In the genomic region with DNA sequence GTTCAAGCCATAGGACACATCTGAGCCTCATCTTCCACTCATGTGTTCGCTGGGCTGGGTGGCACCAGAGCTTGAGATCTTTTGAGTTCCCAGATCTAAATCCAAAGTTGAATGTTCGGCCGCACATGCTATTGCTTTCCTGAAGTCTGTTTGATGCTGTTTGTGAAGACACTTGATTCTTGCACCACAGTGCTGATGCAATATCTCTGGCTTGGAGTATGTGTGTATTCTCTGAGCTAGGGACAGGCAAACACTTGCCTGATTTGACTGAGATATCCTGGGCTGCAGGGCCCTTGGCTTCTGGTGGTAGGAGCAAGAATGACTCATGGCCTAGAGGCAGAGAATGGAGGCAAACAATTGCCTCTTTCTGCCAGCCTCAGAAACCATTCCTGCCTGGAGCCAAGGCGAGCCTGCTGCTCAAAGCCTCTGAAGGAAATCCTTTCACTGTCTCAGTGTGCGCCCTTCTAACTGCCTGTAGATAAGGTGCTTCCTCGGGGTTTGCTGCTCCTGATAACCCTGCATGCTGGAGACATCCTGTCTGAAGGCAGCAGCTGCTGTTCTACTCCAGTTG, we compare ENCODE assay signal across 8 cellular contexts.
DNase-seq lines count a peak whose midpoint lies in the region; ATAC-seq and TF ChIP-seq lines count a peak whose summit lies in the region.

No MANE protein-coding gene starts in this region.

- H3K9me3 Mint-ChIP-seq in activated CD8-positive, alpha-beta T cell treated with anti-CD3 and anti-CD28 coated beads for 36 hours = no peaks in the 10 kb centered on the region

- TF ChIP-seq CTCF in RWPE2 (IDR thresholded peaks at IDR 0.05; ENCODE audit: poor library complexity, severe bottlenecking) (no peak), foreskin keratinocyte (conservative IDR thresholded peaks at IDR 0.05) (no peak)
- TF ChIP-seq CTCF in activated CD8-positive, alpha-beta T cell treated with anti-CD3 and anti-CD28 coated beads for 36 hours (IDR thresholded peaks at IDR 0.05) = no peak

- H3K36me3 Mint-ChIP-seq in activated CD8-positive, alpha-beta T cell treated with anti-CD3 and anti-CD28 coated beads for 36 hours (ENCODE audit: low read depth) = no peaks in the 10 kb centered on the region

- no peaks in the 10 kb centered on the region for H3K36me3 ChIP-seq in RWPE2 (ENCODE audit: low read depth)

- POLR2A ChIA-PET in activated CD8-positive, alpha-beta T cell treated with anti-CD3 and anti-CD28 coated beads for 36 hours (lab: Charles Lee) = interaction anchor here (0.7 kb wide), 1 partner anchor 25 kb away, joined by 3 read pairs; no protein-coding TSS in a partner anchor

- H3K27ac ChIP-seq in RWPE2 (ENCODE audit: poor library complexity, severe bottlenecking) (peak overlapping the region; percentile 72), foreskin keratinocyte (peak overlapping the region; percentile 25)

- H3K27me3 Mint-ChIP-seq in activated CD8-positive, alpha-beta T cell treated with anti-CD3 and anti-CD28 coated beads for 36 hours = no peaks in the 10 kb centered on the region

- no peak overlapping the region for H3K4me3 Mint-ChIP-seq in activated CD8-positive, alpha-beta T cell treated with anti-CD3 and anti-CD28 coated beads for 36 hours

- H3K9me3 ChIP-seq in RWPE2 (ENCODE audit: severe bottlenecking) = no peaks in the 10 kb centered on the region

- H3K4me3 ChIP-seq in RWPE2 (ENCODE audit: severe bottlenecking) = no peak overlapping the region

- H3K27me3 ChIP-seq in RWPE2 (ENCODE audit: insufficient read depth, poor library complexity, severe bottlenecking) (no peaks in the 10 kb centered on the region), foreskin keratinocyte (no peaks in the 10 kb centered on the region)

- no peaks in the 10 kb centered on the region for H3K4me1 Mint-ChIP-seq in activated CD8-positive, alpha-beta T cell treated with anti-CD3 and anti-CD28 coated beads for 36 hours (ENCODE audit: low read depth)

- intact Hi-C loops in activated CD8-positive, alpha-beta T cell treated with anti-CD3 and anti-CD28 coated beads for 36 hours (cut with micrococcal nuclease) = no loop called here

- DNase-seq in EL (peak; percentile 76), RWPE2 (ENCODE audit: low spot score) (peak; percentile 87), foreskin keratinocyte (peak; percentile 96 to 99), putamen (ENCODE audit: low spot score) (peak; percentile 76), activated gamma-delta T cell (lab: John Stamatoyannopoulos, UW) (no peak)
- no peak for DNase-seq in activated CD8-positive, alpha-beta T cell treated with anti-CD3 and anti-CD28 coated beads for 36 hours

- peak; percentile 97 for ATAC-seq in RWPE2 (ENCODE audit: low read depth)
- peak; percentile 91 for ATAC-seq in foreskin keratinocyte
- ATAC-seq in activated CD4-positive, CD25-positive, alpha-beta regulatory T cell treated with anti-CD3 and anti-CD28 coated beads, Interleukin-2, amount 50 U/mL, for 24 hours = no peak
- ATAC-seq in GM21390 (IDR thresholded peaks at IDR 0.05; ENCODE audit: unreplicated experiment) = no peak
- ATAC-seq in activated CD8-positive, alpha-beta T cell treated with anti-CD3 and anti-CD28 coated beads for 36 hours = no peak

- H3K4me1 ChIP-seq in RWPE2 (ENCODE audit: insufficient read depth, poor library complexity, severe bottlenecking) (peaks cover 37% of the 10 kb centered on the region), foreskin keratinocyte (peaks cover 36% of the 10 kb centered on the region)

- H3K27ac Mint-ChIP-seq in activated CD8-positive, alpha-beta T cell treated with anti-CD3 and anti-CD28 coated beads for 36 hours = no peak overlapping the region

- CTCF ChIA-PET in activated CD8-positive, alpha-beta T cell treated with anti-CD3 and anti-CD28 coated beads for 36 hours (lab: Charles Lee) = interaction anchor here (1.0 kb wide), 1 partner anchor 29 kb away, joined by 3 read pairs; no protein-coding TSS in a partner anchor

Comparison
In these comparisons a context has a peak if more than half of its experiments do, and no peak if none do; other contexts are left out.
1. DNase-seq: peak in EL (single experiment), RWPE2 (single experiment), foreskin keratinocyte (2 of 2) and putamen (single experiment); none in activated gamma-delta T cell (single experiment) and activated CD8-positive, alpha-beta T cell treated with anti-CD3 and anti-CD28 coated beads for 36 hours (single experiment).
2. ATAC-seq: peak in RWPE2 (single experiment) and foreskin keratinocyte (single experiment); none in activated CD4-positive, CD25-positive, alpha-beta regulatory T cell treated with anti-CD3 and anti-CD28 coated beads, Interleukin-2, amount 50 U/mL, for 24 hours (0 of 2), GM21390 (single experiment) and activated CD8-positive, alpha-beta T cell treated with anti-CD3 and anti-CD28 coated beads for 36 hours (single experiment).